Comparison of ENCODE assay signal across 1 cellular context in genomic region chr2:131724019-131724418, GRCh38.
TF ChIP-seq lines count a peak whose summit lies in the region.

No MANE protein-coding gene starts in this region.

TF ChIP-seq in GM23338, 12 proteins besides CTCF, POLR2A, EP300 and RAD21 (continued from another document):
- no peak for TF ChIP-seq REST (IDR thresholded peaks at IDR 0.05; ENCODE audit: unreplicated experiment)
- TF ChIP-seq STAT1 (IDR thresholded peaks at IDR 0.05; ENCODE audit: unreplicated experiment) = no peak
- no peak for TF ChIP-seq ZNF462 (CRISPR knock-in tag; IDR thresholded peaks at IDR 0.05)
- TF ChIP-seq NANOG (IDR thresholded peaks at IDR 0.05; ENCODE audit: borderline replicate concordance) = no peak
- no peak for TF ChIP-seq EZH2phosphoT487 (IDR thresholded peaks at IDR 0.05; ENCODE audit: unreplicated experiment)
- TF ChIP-seq JUNB (IDR thresholded peaks at IDR 0.05; ENCODE audit: unreplicated experiment) = no peak
- TF ChIP-seq ZNF114 (CRISPR knock-in tag; IDR thresholded peaks at IDR 0.05) = no peak
- no peak for TF ChIP-seq ETS1 (IDR thresholded peaks at IDR 0.05)
- no peak for TF ChIP-seq POLR2AphosphoS5 (IDR thresholded peaks at IDR 0.05; ENCODE audit: low read depth)
